In genomic region chr10:80154626-80154977, GRCh38 we compare ENCODE assay signal across 1 cellular context.
TF ChIP-seq lines count a peak whose summit lies in the region.

No MANE protein-coding gene starts in this region.

TF ChIP-seq in HEK293T, 16 proteins besides CTCF, POLR2A, EP300 and RAD21 (continued from another document):
- no peak for TF ChIP-seq PKNOX1 (IDR thresholded peaks at IDR 0.05)
